29 cellular contexts compared by ENCODE assay signal in the genomic region with DNA sequence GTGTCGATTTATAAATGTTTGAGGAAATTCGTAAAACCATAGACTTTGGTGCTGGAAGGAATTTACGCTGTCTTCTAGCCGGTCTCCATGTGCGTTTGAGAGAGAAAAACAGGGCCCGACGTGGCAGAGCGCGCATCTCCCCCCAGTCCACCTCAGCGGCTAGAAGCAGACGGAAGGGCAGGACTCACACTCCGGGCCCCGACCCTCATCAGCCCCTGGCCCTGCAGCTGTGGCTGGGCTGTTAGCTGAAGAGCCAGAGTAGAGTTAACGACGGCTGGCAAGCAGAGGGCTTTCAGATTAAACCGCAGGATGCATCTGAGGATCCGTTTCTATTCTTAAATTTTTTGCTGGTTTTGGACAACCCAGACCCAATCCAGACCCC. TPM values are rescaled to one million over a fixed set of nuclear protein-coding genes. Genes with fewer than 3 reads are reported as not detected.
DNase-seq lines count a peak whose midpoint lies in the region; ATAC-seq and TF ChIP-seq lines count a peak whose summit lies in the region.
"Had no signal": no experiment of that assay in that cellular context is flagged by ENCODE, and none has a peak within 500 bp of the region (broad histone marks: within the 10 kb centered on the region; RNA-seq: fewer than 3 reads in every experiment).

No MANE protein-coding gene starts in this region.

- no peak overlapping the region for H3K9ac ChIP-seq in neural progenitor cell

- H4K20me1 ChIP-seq in neural progenitor cell (ENCODE audit: low read depth), result peaks cover 96% of the 10 kb centered on the region

- H3K4me2 ChIP-seq in neural progenitor cell, result no peak overlapping the region

- 8 to 12% (median 11%) methylated on average over 17 of the region's 17 CpGs for WGBS in psoas muscle, 3 donors

- intact Hi-C loops in left ventricle myocardium superior (cut with micrococcal nuclease) (loop anchor here (10.0 kb wide), 1 partner anchor 169 kb away; no protein-coding TSS in a partner anchor), psoas muscle (cut with DNase I) (no loop called here)

- H3K4me1 ChIP-seq in neural progenitor cell, result peaks cover 4% of the 10 kb centered on the region
- no peaks in the 10 kb centered on the region for H3K4me1 ChIP-seq in psoas muscle
- H3K4me1 ChIP-seq: breast epithelium, Caco-2 had no signal

- H3K27ac ChIP-seq in neural progenitor cell (no peak overlapping the region), psoas muscle (no peak overlapping the region)
- H3K27ac ChIP-seq: breast epithelium, coronary artery, esophagus muscularis mucosa, gastroesophageal sphincter, SK-N-MC, spleen, uterus, WERI-Rb-1 had no signal

- H3K27ac Mint-ChIP-seq in IgD-negative memory B cell (peak overlapping the region in 2 of 3 donors; percentile 10 to 89), neural progenitor cell (no peak overlapping the region)
- H3K27ac Mint-ChIP-seq: stimulated activated effector memory CD8-positive, alpha-beta T cell treated with anti-CD3 and anti-CD28 coated beads, Interleukin-12 subunit alpha, Interleukin-12 subunit beta, amount 100 ng/mL, for 72 hours had no signal

- H3K4me3 Mint-ChIP-seq in IgD-negative memory B cell (peak overlapping the region in 1 of 4 donors; percentile 55), neural progenitor cell (peak overlapping the region; percentile 33)
- H3K4me3 Mint-ChIP-seq: stimulated activated effector memory CD8-positive, alpha-beta T cell treated with anti-CD3 and anti-CD28 coated beads, Interleukin-12 subunit alpha, Interleukin-12 subunit beta, amount 100 ng/mL, for 72 hours had no signal

- no peak overlapping the region for H2AFZ ChIP-seq in neural progenitor cell (replicated peaks)

- TF ChIP-seq CTCF in neural progenitor cell (IDR thresholded peaks at IDR 0.05) (no peak), psoas muscle (IDR thresholded peaks at IDR 0.05) (no peak)

- no peaks in the 10 kb centered on the region for H3K36me3 Mint-ChIP-seq in IgD-negative memory B cell
- H3K36me3 Mint-ChIP-seq in neural progenitor cell, result no peaks in the 10 kb centered on the region

- H3K27me3 Mint-ChIP-seq in IgD-negative memory B cell, result peaks cover 83% of the 10 kb centered on the region
- H3K27me3 Mint-ChIP-seq in neural progenitor cell (ENCODE audit: insufficient read depth, low read depth), result peaks cover 88% of the 10 kb centered on the region

- H3K27me3 ChIP-seq in neural progenitor cell, result peaks cover 100% of the 10 kb centered on the region
- peaks cover 0 to 100% (median 54%) of the 10 kb centered on the region in 3 donors for H3K27me3 ChIP-seq in psoas muscle (ENCODE audit: insufficient read depth in 3 of 3, low read length in 2 of 3)

- H3K9me3 Mint-ChIP-seq in IgD-negative memory B cell (peaks cover 0 to 11% (median 0%) of the 10 kb centered on the region in 3 donors), neural progenitor cell (peaks cover 8% of the 10 kb centered on the region)

- H3K36me3 ChIP-seq in neural progenitor cell, result no peaks in the 10 kb centered on the region
- H3K36me3 ChIP-seq in psoas muscle (ENCODE audit: insufficient read depth in 1 of 2, low read depth in 1 of 2), result no peaks in the 10 kb centered on the region
- H3K36me3 ChIP-seq: breast epithelium, gastroesophageal sphincter, spleen, uterus, WERI-Rb-1 had no signal

- DNase-seq in D341Med (ENCODE audit: low spot score) (peak; percentile 22), left ventricle myocardium superior (peak; percentile 32), neural progenitor cell (ENCODE audit: low spot score) (peak; percentile 48), GDM1 (lab: John Stamatoyannopoulos, UW) (no peak), psoas muscle (no peak)
- DNase-seq: activated CD4-positive, alpha-beta T cell treated with anti-CD3 and anti-CD28 coated beads, Interleukin-2, amount 50 U/mL, for 4 hours; activated naive CD4-positive, alpha-beta T cell; C1 segment of cervical spinal cord; Caco-2; kidney; NCI-H1092 treated with DMSO at 0.1 percent for 48 hours; NCI-H1930; NCI-H2227 treated with DMSO at 0.1 percent for 48 hours; NCI-H69; nucleus accumbens; spleen; stimulated activated CD4-positive, alpha-beta T cell treated with anti-CD3 and anti-CD28 coated beads, Interleukin-2, amount 100 ng/mL, for 48 hours; uterus; WERI-Rb-1 had no signal

- peaks cover 10% of the 10 kb centered on the region for H3F3A ChIP-seq in neural progenitor cell (ENCODE audit: low read depth)

- H3K4me1 Mint-ChIP-seq in IgD-negative memory B cell (peaks cover 0 to 8% (median 5%) of the 10 kb centered on the region in 3 donors), neural progenitor cell (peaks cover 16% of the 10 kb centered on the region)

- no peak for ATAC-seq in left ventricle myocardium superior
- no peak for ATAC-seq in psoas muscle
- ATAC-seq in HG03045 (IDR thresholded peaks at IDR 0.05; ENCODE audit: unreplicated experiment), result no peak
- ATAC-seq: gastroesophageal sphincter; stimulated activated effector memory CD8-positive, alpha-beta T cell treated with anti-CD3 and anti-CD28 coated beads, Interleukin-12 subunit alpha, Interleukin-12 subunit beta, amount 100 ng/mL, for 72 hours had no signal

- H3K9me3 ChIP-seq in neural progenitor cell (ENCODE audit: low read depth) (no peaks in the 10 kb centered on the region), psoas muscle (no peaks in the 10 kb centered on the region)
- H3K9me3 ChIP-seq: Caco-2, esophagus muscularis mucosa, uterus had no signal

- H3K4me3 ChIP-seq in neural progenitor cell, result no peak overlapping the region
- no peak overlapping the region for H3K4me3 ChIP-seq in psoas muscle
- H3K4me3 ChIP-seq: breast epithelium, esophagus muscularis mucosa, gastroesophageal sphincter, SK-N-MC, uterus had no signal

- no peaks in the 10 kb centered on the region for H3K79me2 ChIP-seq in neural progenitor cell (ENCODE audit: low read depth)

RNA-seq across cellular contexts. Expression of a gene that starts 1.5 kb away (rescaled TPM):
- polyA plus RNA-seq in IgD-negative memory B cell (not detected), psoas muscle (not detected)
- total RNA-seq in left ventricle myocardium superior (193 TPM), neural progenitor cell (ENCODE audit: low replicate concordance) (not detected in 2 replicates), psoas muscle (not detected)
- total RNA-seq: kidney, lung microvascular endothelial cell, spleen had no signal
- polyA plus RNA-seq: AG04450, spleen had no signal

Comparison
In these comparisons a context has a peak if more than half of its experiments do, and no peak if none do; other contexts are left out.
1. DNase-seq: peak in D341Med (single experiment), left ventricle myocardium superior (single experiment) and neural progenitor cell (single experiment); none in GDM1 (single experiment) and psoas muscle (0 of 2).
2. RNA of a gene that starts 1.5 kb away (total RNA-seq): 193 TPM in left ventricle myocardium superior (single experiment); not detected in psoas muscle and not detected in neural progenitor cell; every median in the first group is over 100 times any median in the second.